8 cellular contexts compared by ENCODE assay signal in the genomic region with DNA sequence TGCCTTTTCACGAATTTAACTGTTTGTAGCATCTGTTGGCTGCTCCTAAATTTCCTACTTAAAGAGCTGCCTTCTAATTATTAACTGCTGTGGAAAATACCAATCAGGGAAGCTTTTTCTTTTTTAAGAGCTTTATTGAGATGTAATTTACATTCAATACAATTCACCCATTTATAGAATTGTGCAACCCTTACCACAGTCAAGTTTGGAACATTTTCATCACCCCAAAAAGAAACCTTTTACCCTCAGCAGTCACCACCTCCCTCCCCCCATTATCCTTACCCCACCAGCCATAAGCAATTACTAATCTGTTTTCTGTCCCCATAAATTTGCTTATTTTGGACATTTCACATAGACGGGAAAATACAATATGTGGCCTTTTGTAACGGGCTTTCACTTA. TPM values are rescaled to one million over a fixed set of nuclear protein-coding genes. Genes with fewer than 3 reads are reported as not detected.
DNase-seq lines count a peak whose midpoint lies in the region; ATAC-seq and TF ChIP-seq lines count a peak whose summit lies in the region.

No MANE protein-coding gene starts in this region.

- peaks cover 0 to 10% (median 7%) of the 10 kb centered on the region in 4 donors for H3K36me3 ChIP-seq in stomach

- CTCF ChIA-PET in activated CD4-positive, alpha-beta memory T cell treated with anti-CD3 and anti-CD28 coated beads, Interleukin-2, amount 10 ng/mL, durations not matched to agents 7 days and 5 days (lab: Charles Lee) = interaction anchor here (1.1 to 2.0 kb wide), 4 partner anchors 72 to 156 kb away, joined by 3 to 7 read pairs (median 4); a partner anchor contains a TSS

- peaks cover 32% of the 10 kb centered on the region for H3K36me3 Mint-ChIP-seq in activated CD4-positive, alpha-beta memory T cell treated with anti-CD3 and anti-CD28 coated beads, Interleukin-2, amount 10 ng/mL, durations not matched to agents 7 days and 5 days (ENCODE audit: low read depth)

- H3K27ac ChIP-seq in stomach = peak overlapping the region in 4 of 5 donors; percentile 97 to 99 (median 99)

- no peaks in the 10 kb centered on the region for H3K9me3 Mint-ChIP-seq in activated CD4-positive, alpha-beta memory T cell treated with anti-CD3 and anti-CD28 coated beads, Interleukin-2, amount 10 ng/mL, durations not matched to agents 7 days and 5 days

- no peak for TF ChIP-seq CTCF in stomach (IDR thresholded peaks at IDR 0.05)

- H3K4me1 Mint-ChIP-seq in activated CD4-positive, alpha-beta memory T cell treated with anti-CD3 and anti-CD28 coated beads, Interleukin-2, amount 10 ng/mL, durations not matched to agents 7 days and 5 days = peaks cover 41% of the 10 kb centered on the region

- no peaks in the 10 kb centered on the region for H3K9me3 ChIP-seq in stomach

- DNase-seq in DMS 273 (lab: John Stamatoyannopoulos, UW; ENCODE audit: unreplicated experiment) (peak; percentile 40), DMS 273 treated with DMSO at 0.1 percent for 48 hours (lab: John Stamatoyannopoulos, UW) (no peak), stomach (no peak), posterior cingulate gyrus (no peak)
- no peak for DNase-seq in activated CD4-positive, alpha-beta memory T cell treated with anti-CD3 and anti-CD28 coated beads, Interleukin-2, amount 10 ng/mL, durations not matched to agents 7 days and 5 days

- 16 to 25% (median 22%) methylated on average over 3 of the region's 3 CpGs for WGBS in stomach, 5 donors

- TF ChIP-seq POLR2A in stomach (IDR thresholded peaks at IDR 0.05) = no peak

- peaks cover 15 to 43% (median 32%) of the 10 kb centered on the region in 4 donors for H3K4me1 ChIP-seq in stomach

- POLR2A ChIA-PET in activated CD4-positive, alpha-beta memory T cell treated with anti-CD3 and anti-CD28 coated beads, Interleukin-2, amount 10 ng/mL, durations not matched to agents 7 days and 5 days (lab: Charles Lee) = interaction anchor here (1.0 to 7.2 kb wide), 8 partner anchors 12 to 155 kb away, joined by 3 to 62 read pairs (median 8); a partner anchor contains a TSS

- intact Hi-C loops in stomach (cut with DNase I; ENCODE audit: low total_unique reads) (loop anchor here (10.0 kb wide), 1 partner anchor 72 kb away; a partner anchor contains a TSS), posterior cingulate gyrus (cut with DNase I) (loop anchor here (5.0 kb wide), 1 partner anchor 159 kb away; no protein-coding TSS in a partner anchor)

- peak overlapping the region; percentile 96 for H3K27ac Mint-ChIP-seq in activated CD4-positive, alpha-beta memory T cell treated with anti-CD3 and anti-CD28 coated beads, Interleukin-2, amount 10 ng/mL, durations not matched to agents 7 days and 5 days

- no peaks in the 10 kb centered on the region for H3K27me3 ChIP-seq in stomach

- ATAC-seq in HG03457 (IDR thresholded peaks at IDR 0.05; ENCODE audit: unreplicated experiment) = no peak
- no peak for ATAC-seq in GM18858 (IDR thresholded peaks at IDR 0.05; ENCODE audit: unreplicated experiment)

- H3K27me3 Mint-ChIP-seq in activated CD4-positive, alpha-beta memory T cell treated with anti-CD3 and anti-CD28 coated beads, Interleukin-2, amount 10 ng/mL, durations not matched to agents 7 days and 5 days = no peaks in the 10 kb centered on the region

- no peak for TF ChIP-seq EP300 in stomach (IDR thresholded peaks at IDR 0.05)

- H3K4me3 ChIP-seq in iPS-11a (ENCODE audit: low read depth, low read length) (peak overlapping the region; percentile 95), stomach (peak overlapping the region; percentile 61 to 72 (median 66))

- peak overlapping the region; percentile 94 for H3K4me3 Mint-ChIP-seq in activated CD4-positive, alpha-beta memory T cell treated with anti-CD3 and anti-CD28 coated beads, Interleukin-2, amount 10 ng/mL, durations not matched to agents 7 days and 5 days

RNA-seq across cellular contexts. Expression of a gene that starts 1.4 kb away (rescaled TPM):
- 10 to 100 TPM; 32.6 to 34.7 TPM for total RNA-seq in activated CD4-positive, alpha-beta memory T cell treated with anti-CD3 and anti-CD28 coated beads, Interleukin-2, amount 10 ng/mL, durations not matched to agents 7 days and 5 days
- total RNA-seq in stomach = 100 to 1,000 TPM in 1 of 5 donors, 10 to 100 TPM in 4; 26.9 to 105 (median 70.5) TPM
- polyA plus RNA-seq in stomach = 1 to 10 TPM; 6.8 to 9.2 (median 8.2) TPM
